ENCODE assay signal across 1 cellular context in genomic region chr14:68941820-68942219, GRCh38.
TF ChIP-seq lines count a peak whose summit lies in the region.

No MANE protein-coding gene starts in this region.

TF ChIP-seq in A549, 52 proteins besides CTCF, POLR2A, EP300 and RAD21 (continued from another document):
- TF ChIP-seq RNF2 (IDR thresholded peaks at IDR 0.05; ENCODE audit: borderline replicate concordance, low read depth) (no peak), HOXB5 (CRISPR knock-in tag; IDR thresholded peaks at IDR 0.05) (no peak), HOXB13 (CRISPR knock-in tag; IDR thresholded peaks at IDR 0.05; ENCODE audit: low read depth) (no peak), PHF8 (IDR thresholded peaks at IDR 0.05; ENCODE audit: borderline replicate concordance, low read depth) (no peak), ESRRA (IDR thresholded peaks at IDR 0.05; ENCODE audit: borderline replicate concordance, low read length) (no peak), SREBF2 (IDR thresholded peaks at IDR 0.05) (no peak), MAFK (IDR thresholded peaks at IDR 0.05; ENCODE audit: partially characterized antibody) (no peak), HOXA7 (CRISPR knock-in tag; IDR thresholded peaks at IDR 0.05) (no peak), GATA3 (IDR thresholded peaks at IDR 0.05; ENCODE audit: borderline replicate concordance) (peak; percentile 79), ZFP36 (IDR thresholded peaks at IDR 0.05; ENCODE audit: borderline replicate concordance, partially characterized antibody) (no peak), SMC3 (IDR thresholded peaks at IDR 0.05) (peak; percentile 72), CBX2 (IDR thresholded peaks at IDR 0.05; ENCODE audit: borderline replicate concordance, low read depth) (no peak), JUN (IDR thresholded peaks at IDR 0.05) (peak; percentile 62 to 68; a peak in 2 of 5 replicates), ZSCAN20 (CRISPR knock-in tag; IDR thresholded peaks at IDR 0.05) (no peak), E2F6 (IDR thresholded peaks at IDR 0.05; ENCODE audit: borderline replicate concordance, low read depth) (no peak), JUNB (IDR thresholded peaks at IDR 0.05) (peak; percentile 28; the same call in 1 of the 2 replicates), TP53 (CRISPR knock-in tag; IDR thresholded peaks at IDR 0.05) (no peak), FOSL2 (IDR thresholded peaks at IDR 0.05) (no peak), FOSL2 (CRISPR knock-in tag; IDR thresholded peaks at IDR 0.05) (peak; percentile 55), HEYL (CRISPR knock-in tag; IDR thresholded peaks at IDR 0.05) (no peak), POLR2AphosphoS2 (conservative IDR thresholded peaks at IDR 0.05; ENCODE audit: low read length) (no peak)
- TF ChIP-seq, protein P1, sequence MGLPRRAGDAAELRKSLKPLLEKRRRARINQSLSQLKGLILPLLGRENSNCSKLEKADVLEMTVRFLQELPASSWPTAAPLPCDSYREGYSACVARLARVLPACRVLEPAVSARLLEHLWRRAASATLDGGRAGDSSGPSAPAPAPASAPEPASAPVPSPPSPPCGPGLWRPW (IDR thresholded peaks at IDR 0.05), result 0 out of 2 replicates have a peak, but pooled peaks have one; percentile 38
TF ChIP-seq in A549: peak in this region for 10.
